ENCODE assay signal across 9 cellular contexts in genomic region chr11:69443138-69443967, GRCh38. TPM values are rescaled to one million over a fixed set of nuclear protein-coding genes. Genes with fewer than 3 reads are reported as not detected.
DNase-seq lines count a peak whose midpoint lies in the region; ATAC-seq and TF ChIP-seq lines count a peak whose summit lies in the region.
"Had no signal": no experiment of that assay in that cellular context is flagged by ENCODE, and none has a peak within 500 bp of the region (broad histone marks: within the 10 kb centered on the region; RNA-seq: fewer than 3 reads in every experiment).

No MANE protein-coding gene starts in this region.

- H3K27me3 ChIP-seq in BLaER1 treated with 17β-estradiol and CSF1 and Interleukin-3, amounts not matched to agents 10 nM and 100 nM = no peaks in the 10 kb centered on the region
- peaks cover 0 to 12% (median 0%) of the 10 kb centered on the region in 3 donors for H3K27me3 ChIP-seq in stomach

- H3K27ac Mint-ChIP-seq in neural crest cell (ENCODE audit: unreplicated experiment) = peak overlapping the region; percentile 97

- H3K36me3 Mint-ChIP-seq in neural crest cell (ENCODE audit: low read depth) = no peaks in the 10 kb centered on the region

- H3K4me3 ChIP-seq in BLaER1 treated with 17β-estradiol and CSF1 and Interleukin-3, amounts not matched to agents 10 nM and 100 nM = peak overlapping the region in 9 of 10 experiments; percentile 38 to 55 (median 44); a peak in 17 of 20 replicates
- H3K4me3 ChIP-seq in fibroblast of the aortic adventitia (ENCODE audit: low read depth, low read length) = peak overlapping the region; percentile 61
- H3K4me3 ChIP-seq in stomach = peak overlapping the region; percentile 33 to 44 (median 39)

- DNase-seq in RKO (ENCODE audit: low spot score) (peak; percentile 90), fibroblast of the aortic adventitia (ENCODE audit: low read depth) (peak; percentile 88), neural crest cell (ENCODE audit: low read depth, low spot score) (peak; percentile 89), stomach (peak; percentile 81)
- peak; percentile 89 for DNase-seq in activated effector memory CD4-positive, alpha-beta T cell treated with anti-CD3 and anti-CD28 coated beads, Interleukin-2, amount 50 U/mL, for 16 hours

- WGBS in stomach, 5 donors = 2 to 6% (median 4%) methylated on average over 40 to 48 of the region's 48 CpGs

- no peak for TF ChIP-seq CTCF in fibroblast of the aortic adventitia (IDR thresholded peaks at IDR 0.05; ENCODE audit: insufficient read depth, low read length)
- TF ChIP-seq CTCF in neural crest cell (conservative IDR thresholded peaks at IDR 0.05) = no peak
- TF ChIP-seq CTCF in stomach (IDR thresholded peaks at IDR 0.05) = no peak

- H3K9ac ChIP-seq in BLaER1 treated with 17β-estradiol and CSF1 and Interleukin-3, amounts not matched to agents 10 nM and 100 nM = peak overlapping the region in 10 of 11 experiments; percentile 51 to 79 (median 64); a peak in 19 of 22 replicates

- intact Hi-C loops in stomach (cut with DNase I; ENCODE audit: low total_unique reads) = no loop called here

- TF ChIP-seq EP300 in stomach (IDR thresholded peaks at IDR 0.05) = no peak

- peaks cover 62% of the 10 kb centered on the region for H3K4me1 Mint-ChIP-seq in neural crest cell

- H3K4me1 ChIP-seq in BLaER1 treated with 17β-estradiol and CSF1 and Interleukin-3, amounts not matched to agents 10 nM and 100 nM = peaks cover 31 to 61% (median 41%) of the 10 kb centered on the region in 10 experiments
- H3K4me1 ChIP-seq in stomach = peaks cover 18 to 45% (median 32%) of the 10 kb centered on the region in 4 donors

- no peaks in the 10 kb centered on the region for H3K9me3 Mint-ChIP-seq in neural crest cell

- no peaks in the 10 kb centered on the region for H3K36me3 ChIP-seq in BLaER1 treated with 17β-estradiol and CSF1 and Interleukin-3, amounts not matched to agents 10 nM and 100 nM
- H3K36me3 ChIP-seq in stomach = no peaks in the 10 kb centered on the region

- no peaks in the 10 kb centered on the region for H3K27me3 Mint-ChIP-seq in neural crest cell (ENCODE audit: low read depth)

- ATAC-seq in GM19324 (IDR thresholded peaks at IDR 0.05; ENCODE audit: low FRiP score, unreplicated experiment) (peak; percentile 81), HG03469 (IDR thresholded peaks at IDR 0.05; ENCODE audit: unreplicated experiment) (peak; percentile 75)

- peak overlapping the region in 10 of 11 experiments; percentile 59 to 74 (median 62); a peak in 20 of 22 replicates for H3K27ac ChIP-seq in BLaER1 treated with 17β-estradiol and CSF1 and Interleukin-3, amounts not matched to agents 10 nM and 100 nM
- peak overlapping the region; percentile 62 to 80 (median 77) for H3K27ac ChIP-seq in stomach

- no peaks in the 10 kb centered on the region; a peak in 1 of 22 replicates for H4K20me1 ChIP-seq in BLaER1 treated with 17β-estradiol and CSF1 and Interleukin-3, amounts not matched to agents 10 nM and 100 nM

- TF ChIP-seq POLR2A in stomach (IDR thresholded peaks at IDR 0.05) = no peak

- peak overlapping the region; percentile 78 for H3K4me3 Mint-ChIP-seq in neural crest cell

- H3K4me2 ChIP-seq in BLaER1 treated with 17β-estradiol and CSF1 and Interleukin-3, amounts not matched to agents 10 nM and 100 nM = peak overlapping the region; percentile 77 to 93 (median 83)

- H3K9me3 ChIP-seq in BLaER1 treated with 17β-estradiol and CSF1 and Interleukin-3, amounts not matched to agents 10 nM and 100 nM (replicated peaks in 1 of 11) = no peaks in the 10 kb centered on the region
- no peaks in the 10 kb centered on the region for H3K9me3 ChIP-seq in stomach

RNA-seq across cellular contexts. Expression of gene LINC01488, which starts 38.1 kb away (rescaled TPM):
- total RNA-seq in fibroblast of the aortic adventitia (ENCODE audit: low replicate concordance) = not detected in 2 replicates
- total RNA-seq in neural crest cell = 0.11 TPM in 1 of 2 replicates, not detected in the other
- total RNA-seq in stomach = not detected
- not detected for polyA plus RNA-seq in stomach
- total RNA-seq: T-helper 2 cell treated with Interferon-gamma antibody and Interleukin-4, amounts not matched to agents 100 ng/mL and 5 ng/mL, for 36 hours had no signal

Comparison
In these comparisons a context has a peak if more than half of its experiments do, and no peak if none do; other contexts are left out.
1. Peak in every context shown above with its lines: DNase-seq, ATAC-seq, H3K4me3 ChIP-seq and H3K27ac ChIP-seq.